Comparison of ENCODE assay signal across 9 cellular contexts in the genomic region with DNA sequence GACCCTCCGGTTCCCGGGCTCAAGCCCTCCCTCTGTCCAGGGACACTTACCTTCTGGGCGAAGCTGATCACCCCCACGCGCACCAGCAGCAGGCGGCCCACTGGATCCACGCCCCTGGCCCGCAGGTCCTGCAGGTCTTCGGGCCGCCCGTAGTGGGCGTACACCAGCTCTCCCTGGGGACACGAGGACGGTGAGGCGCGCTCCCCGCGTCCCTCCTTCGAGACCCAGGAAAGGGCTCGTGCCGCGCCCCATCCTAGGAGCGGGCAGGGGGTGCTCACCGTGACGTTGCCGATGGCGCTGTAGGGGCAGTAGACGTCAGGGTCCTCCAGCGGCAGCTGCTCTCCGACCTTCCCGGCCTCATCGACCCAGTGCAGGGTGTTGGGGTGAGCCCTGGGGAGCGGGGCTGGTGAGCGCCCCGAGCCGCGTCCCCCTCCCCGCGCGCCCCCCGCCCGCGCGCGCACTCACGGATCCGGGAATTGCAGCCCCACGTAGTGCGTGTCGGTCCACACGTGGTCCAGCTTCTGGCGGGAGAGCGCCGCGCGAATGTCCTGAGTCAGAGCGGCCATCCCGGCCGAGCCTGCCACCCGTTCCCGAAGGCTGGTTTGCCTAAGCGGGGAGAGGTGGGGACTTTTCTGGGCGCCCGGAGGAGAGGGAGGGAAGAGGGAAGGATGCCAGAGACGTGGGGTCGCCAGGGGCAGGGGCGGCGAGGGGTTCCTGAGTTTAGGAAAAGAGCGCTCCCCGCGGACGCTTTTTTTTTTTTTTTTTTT. TPM values are rescaled to one million over a fixed set of nuclear protein-coding genes. Genes with fewer than 3 reads are reported as not detected.
DNase-seq lines count a peak whose midpoint lies in the region; ATAC-seq and TF ChIP-seq lines count a peak whose summit lies in the region.
"Had no signal": no experiment of that assay in that cellular context is flagged by ENCODE, and none has a peak within 500 bp of the region (broad histone marks: within the 10 kb centered on the region; RNA-seq: fewer than 3 reads in every experiment).

No MANE protein-coding gene starts in this region.

- H3K36me3 ChIP-seq in Karpas-422 (ENCODE audit: insufficient read depth, low read length): no peaks in the 10 kb centered on the region
- no peaks in the 10 kb centered on the region for H3K36me3 ChIP-seq in WERI-Rb-1
- H3K36me3 ChIP-seq in lung (ENCODE audit: control insufficient read depth in 2 of 2, insufficient read depth in 2 of 2, low read length in 2 of 2): no peaks in the 10 kb centered on the region

- TF ChIP-seq CTCF in WERI-Rb-1 (IDR thresholded peaks at IDR 0.05; ENCODE audit: low read depth, low read length): peak; percentile 54; the same call in 1 of the 2 replicates
- TF ChIP-seq CTCF in lung (IDR thresholded peaks at IDR 0.05; ENCODE audit: control extremely low read depth, extremely low read depth): no peak

- H3K27me3 ChIP-seq in Karpas-422 (ENCODE audit: low read length) (no peaks in the 10 kb centered on the region), WERI-Rb-1 (ENCODE audit: insufficient read depth, low read depth, severe bottlenecking) (no peaks in the 10 kb centered on the region), lung (ENCODE audit: control insufficient read depth, insufficient read depth) (no peaks in the 10 kb centered on the region)

- ATAC-seq in lung (ENCODE audit: insufficient read depth, low FRiP score): peak; percentile 63
- no peak for ATAC-seq in HG03342 (IDR thresholded peaks at IDR 0.05; ENCODE audit: unreplicated experiment)

- peak overlapping the region; percentile 86 for H3K9ac ChIP-seq in Karpas-422 (ENCODE audit: low read length)

- no peaks in the 10 kb centered on the region for H3K9me2 ChIP-seq in Karpas-422 (replicated peaks; ENCODE audit: insufficient read depth, low read length)

- WGBS in lung, 2 donors: 1 to 3% methylated on average over 60 to 72 of the region's 72 CpGs

- peak; percentile 12 to 60 for DNase-seq in NCI-H524 (lab: John Stamatoyannopoulos, UW)
- no peak for DNase-seq in NCI-H524 treated with DMSO at 0.1 percent for 48 hours (lab: John Stamatoyannopoulos, UW)
- DNase-seq in Karpas-422: peak; percentile 79
- peak; percentile 68 for DNase-seq in WERI-Rb-1
- peak; percentile 51 for DNase-seq in cerebellum (ENCODE audit: low spot score)
- DNase-seq in lung (ENCODE audit: low spot score): peak; percentile 41
- DNase-seq in stimulated activated CD8-positive, alpha-beta memory T cell treated with anti-CD3 and anti-CD28 coated beads, Interleukin-7, amount 100 ng/mL, for 24 hours (ENCODE audit: low read depth): peak; percentile 30

- peak overlapping the region; percentile 67 for H3K4me3 ChIP-seq in Karpas-422 (ENCODE audit: low read length)
- H3K4me3 ChIP-seq in WERI-Rb-1 (ENCODE audit: low read depth, low read length): peak overlapping the region; percentile 48
- H3K4me3 ChIP-seq in lung: no peak overlapping the region

- H3K79me2 ChIP-seq in Karpas-422 (ENCODE audit: low read length): no peaks in the 10 kb centered on the region

- no peaks in the 10 kb centered on the region for H4K20me1 ChIP-seq in Karpas-422 (ENCODE audit: insufficient read depth, low read depth, low read length)

- H2AFZ ChIP-seq in Karpas-422 (ENCODE audit: low read length): peak overlapping the region; percentile 5; the same call in 1 of the 2 replicates

- peak overlapping the region; percentile 63 for H3K4me2 ChIP-seq in Karpas-422 (ENCODE audit: low read depth, low read length, poor library complexity, severe bottlenecking)

- H3K4me1 ChIP-seq in Karpas-422 (ENCODE audit: low read length): peaks cover 10% of the 10 kb centered on the region
- no peaks in the 10 kb centered on the region for H3K4me1 ChIP-seq in lung (ENCODE audit: control insufficient read depth in 2 of 2, insufficient read depth in 2 of 2, low read length in 2 of 2)

- no peaks in the 10 kb centered on the region for H3K9me3 ChIP-seq in Karpas-422 (ENCODE audit: low read length)
- no peaks in the 10 kb centered on the region for H3K9me3 ChIP-seq in WERI-Rb-1 (ENCODE audit: severe bottlenecking)
- no peaks in the 10 kb centered on the region for H3K9me3 ChIP-seq in lung (ENCODE audit: control insufficient read depth in 2 of 2, insufficient read depth in 1 of 2, low read length in 1 of 2)

- H3K27ac ChIP-seq in Karpas-422 (ENCODE audit: low read length) (peak overlapping the region; percentile 52), WERI-Rb-1 (0 out of 2 replicates have a peak overlapping the region, but pooled peaks have one; percentile 5), lung (ENCODE audit: low read depth in 1 of 2, low read length in 1 of 2) (no peak overlapping the region)

RNA-seq across cellular contexts. Expression of gene TFR2, which starts 8.2 kb away (rescaled TPM):
- total RNA-seq in Karpas-422 (2014; rRNA removed; shearing (Covaris generic); ENCODE audit: low replicate concordance): 4.2 and 12.0 TPM in 2 replicates
- total RNA-seq in cerebellum (2.8 TPM), lung (1 to 10 TPM; 1.7 to 2.1 TPM)
- polyA plus RNA-seq in lung: under 1 TPM; 0.33 to 0.85 TPM

RNA-seq across cellular contexts. Expression of gene MOSPD3, which starts 20.8 kb away (rescaled TPM):
- 8.2 and 9.7 TPM in 2 replicates for total RNA-seq in Karpas-422 (2014; rRNA removed; shearing (Covaris generic); ENCODE audit: low replicate concordance)
- total RNA-seq in cerebellum: 11.7 TPM
- 10 to 100 TPM; 13.2 to 26.9 TPM for total RNA-seq in lung
- 10 to 100 TPM; 15.5 to 18.8 TPM for polyA plus RNA-seq in lung

RNA-seq across cellular contexts. Expression of gene ACTL6B, which starts 23.1 kb away (rescaled TPM):
- total RNA-seq in Karpas-422 (2014; rRNA removed; shearing (Covaris generic); ENCODE audit: low replicate concordance): not detected in 2 replicates
- 58.7 TPM for total RNA-seq in cerebellum
- not detected for total RNA-seq in lung
- polyA plus RNA-seq in lung: not detected
- total RNA-seq: pulmonary artery endothelial cell had no signal

RNA-seq across cellular contexts. Expression of gene PCOLCE, which starts 31.0 kb away (rescaled TPM):
- total RNA-seq in Karpas-422 (2014; rRNA removed; shearing (Covaris generic); ENCODE audit: low replicate concordance): 2.8 and 12.3 TPM in 2 replicates
- total RNA-seq in cerebellum (14.9 TPM), lung (100 to 1,000 TPM in 1 of 2 donors, 10 to 100 TPM in 1; 53.6 to 105 TPM)
- polyA plus RNA-seq in lung: 10 to 100 TPM; 48.4 to 73.5 TPM

RNA-seq across cellular contexts. Expression of gene GNB2, which starts 40.4 kb away (rescaled TPM):
- total RNA-seq in Karpas-422 (2014; rRNA removed; shearing (Covaris generic); ENCODE audit: low replicate concordance): 65.0 and 101 TPM in 2 replicates
- total RNA-seq in cerebellum (49.2 TPM), lung (100 to 1,000 TPM; 150 to 327 TPM)
- polyA plus RNA-seq in lung: 100 to 1,000 TPM; 130 to 381 TPM

Comparison
In these comparisons a context has a peak if more than half of its experiments do, and no peak if none do; other contexts are left out.
1. H3K27ac ChIP-seq: peak in Karpas-422 (single experiment) and WERI-Rb-1 (single experiment); none in lung (0 of 2).
2. RNA of gene ACTL6B, which starts 23.1 kb away (total RNA-seq): 58.7 TPM in cerebellum (single experiment); not detected in lung and not detected in Karpas-422; every median in the first group is over 10 times any median in the second.